In genomic region chr14:74620497-74620921, GRCh38 we compare ENCODE assay signal across 8 cellular contexts. TPM values are rescaled to one million over a fixed set of nuclear protein-coding genes. Genes with fewer than 3 reads are reported as not detected.
DNase-seq lines count a peak whose midpoint lies in the region; TF ChIP-seq lines count a peak whose summit lies in the region.

No MANE protein-coding gene starts in this region.

- DNase-seq in AG04449 (ENCODE audit: low read depth, low spot score) (peak; percentile 73), HT1080 (ENCODE audit: low read depth) (peak; percentile 100), iris pigment epithelial cell (ENCODE audit: low read depth) (peak; percentile 97), COLO668 (lab: John Stamatoyannopoulos, UW; ENCODE audit: unreplicated experiment) (no peak), NCI-H345 treated with DMSO at 0.1 percent for 48 hours (lab: John Stamatoyannopoulos, UW; ENCODE audit: unreplicated experiment) (no peak), cerebellar cortex (ENCODE audit: low spot score) (no peak)
- DNase-seq in activated gamma-delta T cell treated with anti-CD3 and anti-CD28 coated beads, Interleukin-2, amount 50 U/mL, for 16 hours (ENCODE audit: low read depth) = peak; percentile 30
- no peak for DNase-seq in effector CD8-positive, alpha-beta T cell (lab: John Stamatoyannopoulos, UW)

- CTCF ChIA-PET in AG04449 (lab: Yijun Ruan, JAX) = interaction anchor here (1.1 to 6.6 kb wide), 4 partner anchors 8 to 33 kb away, joined by 3 to 49 read pairs (median 29); partner anchors contain the start of gene LTBP2

- TF ChIP-seq CTCF in AG04449 (IDR thresholded peaks at IDR 0.05; ENCODE audit: insufficient read depth, low read length, missing control alignments) = no peak

- POLR2A ChIA-PET in AG04449 (lab: Yijun Ruan, JAX) = interaction anchor here (0.9 to 2.5 kb wide), 4 partner anchors 10 to 29 kb away, joined by 3 to 13 read pairs (median 6); no protein-coding TSS in a partner anchor

- no peak overlapping the region for H3K4me3 ChIP-seq in AG04449 (ENCODE audit: low read depth, low read length)

RNA-seq across cellular contexts. Expression of gene LTBP2, which starts 8.5 kb away (rescaled TPM):
- total RNA-seq in HT1080 (2014; rRNA removed; shearing (Covaris generic)) = 32.5 and 34.9 TPM in 2 replicates
- 20.4 and 23.1 TPM in 2 replicates for polyA plus RNA-seq in HT1080 (2015; cell fraction: cytosol; rRNA removed)
- 62.2 and 66.5 TPM in 2 replicates for polyA plus RNA-seq in HT1080 (2015; cell fraction: nucleus; rRNA removed)

Comparison
In these comparisons a context has a peak if more than half of its experiments do, and no peak if none do; other contexts are left out.
1. DNase-seq: peak in AG04449 (single experiment), HT1080 (single experiment), activated gamma-delta T cell treated with anti-CD3 and anti-CD28 coated beads, Interleukin-2, amount 50 U/mL, for 16 hours (single experiment) and iris pigment epithelial cell (single experiment); none in COLO668 (single experiment), NCI-H345 treated with DMSO at 0.1 percent for 48 hours (single experiment), effector CD8-positive, alpha-beta T cell (single experiment) and cerebellar cortex (single experiment).